In genomic region chr18:57150828-57151227, GRCh38 we compare ENCODE assay signal across 16 cellular contexts. TPM values are rescaled to one million over a fixed set of nuclear protein-coding genes. Genes with fewer than 3 reads are reported as not detected.
DNase-seq lines count a peak whose midpoint lies in the region; ATAC-seq and TF ChIP-seq lines count a peak whose summit lies in the region.
"Had no signal": no experiment of that assay in that cellular context is flagged by ENCODE, and none has a peak within 500 bp of the region (broad histone marks: within the 10 kb centered on the region; RNA-seq: fewer than 3 reads in every experiment).

No MANE protein-coding gene starts in this region.

- no peak for TF ChIP-seq CTCF in smooth muscle cell (IDR thresholded peaks at IDR 0.05; ENCODE audit: borderline replicate concordance, insufficient read depth, poor library complexity, severe bottlenecking)

- no peak overlapping the region for H2AFZ ChIP-seq in smooth muscle cell (ENCODE audit: low read depth)

- no peak for ATAC-seq in SK-N-SH treated with all-trans-retinoic acid at 6 μM for 48 hours
- peak; percentile 40 for ATAC-seq in left colon
- no peak for ATAC-seq in GM18519 (IDR thresholded peaks at IDR 0.05; ENCODE audit: low FRiP score, unreplicated experiment)

- H3K4me2 ChIP-seq in smooth muscle cell: no peak overlapping the region

- no peak overlapping the region for H3K4me3 ChIP-seq in smooth muscle cell

- 30% methylated on average over 7 of the region's 7 CpGs for WGBS in smooth muscle cell (ENCODE audit: low lambda C conversion rate)

- H3K79me2 ChIP-seq in smooth muscle cell (ENCODE audit: low read depth): no peaks in the 10 kb centered on the region

- H3K9me3 ChIP-seq in smooth muscle cell (replicated peaks; ENCODE audit: low read depth): no peaks in the 10 kb centered on the region

- no peaks in the 10 kb centered on the region for H3F3A ChIP-seq in smooth muscle cell (ENCODE audit: low read depth)

- no peaks in the 10 kb centered on the region for H4K20me1 ChIP-seq in smooth muscle cell (ENCODE audit: low read depth)

- H3K27ac ChIP-seq in smooth muscle cell (ENCODE audit: low read depth): no peak overlapping the region

- peaks cover 29% of the 10 kb centered on the region for H3K4me1 ChIP-seq in smooth muscle cell (ENCODE audit: low read depth)

- H3K36me3 ChIP-seq in smooth muscle cell (ENCODE audit: low read depth): no peaks in the 10 kb centered on the region

- intact Hi-C loops in left colon (cut with DNase I, micrococcal nuclease): no loop called here

- H3K27me3 ChIP-seq in smooth muscle cell (ENCODE audit: low read depth): no peaks in the 10 kb centered on the region

- H3K9ac ChIP-seq in smooth muscle cell (ENCODE audit: low read depth): no peak overlapping the region

- DNase-seq in ELF-1 (ENCODE audit: low read depth, low spot score) (peak; percentile 68), NCI-H146 (lab: John Stamatoyannopoulos, UW) (peak; percentile 74), left colon (peak in 1 of 2 donors; percentile 11), DMS79 (lab: John Stamatoyannopoulos, UW) (no peak), germinal center (ENCODE audit: low spot score) (no peak), smooth muscle cell (lab: John Stamatoyannopoulos, UW; ENCODE audit: unreplicated experiment) (no peak)
- DNase-seq: activated CD4-positive, alpha-beta T cell treated with anti-CD3 and anti-CD28 coated beads for 4 hours; activated naive CD4-positive, alpha-beta T cell treated with anti-CD3 and anti-CD28 coated beads for 36 hours; CD4-positive, CD25-positive, alpha-beta regulatory T cell; central memory CD4-positive, alpha-beta T cell; NCI-H510A; stimulated activated CD4-positive, alpha-beta T cell treated with anti-CD3 and anti-CD28 coated beads, Interleukin-1b, Interleukin-23, amount 100 ng/mL, for 48 hours; stimulated activated naive CD4-positive, alpha-beta T cell had no signal

TF ChIP-seq in SK-N-SH treated with all-trans-retinoic acid at 6 μM for 48 hours, 23 proteins besides CTCF, POLR2A, EP300 and RAD21:
- TF ChIP-seq ESRRG (CRISPR knock-in tag; IDR thresholded peaks at IDR 0.05) (no peak), ZNF8 (CRISPR knock-in tag; IDR thresholded peaks at IDR 0.05) (no peak), TCF4 (CRISPR knock-in tag; IDR thresholded peaks at IDR 0.05; ENCODE audit: borderline replicate concordance) (no peak), BACH2 (CRISPR knock-in tag; IDR thresholded peaks at IDR 0.05; ENCODE audit: borderline replicate concordance) (no peak), PPARA (CRISPR knock-in tag; IDR thresholded peaks at IDR 0.05; ENCODE audit: borderline replicate concordance) (no peak), ZNF70 (CRISPR knock-in tag; IDR thresholded peaks at IDR 0.05) (0 out of 2 replicates have a peak, but pooled peaks have one; percentile 34), ZNF565 (CRISPR knock-in tag; conservative IDR thresholded peaks at IDR 0.05; ENCODE audit: low read depth) (no peak), OSR1 (CRISPR knock-in tag; IDR thresholded peaks at IDR 0.05) (no peak)
TF ChIP-seq in SK-N-SH treated with all-trans-retinoic acid at 6 μM for 48 hours: peak in this region for 1.

RNA-seq across cellular contexts. Expression of gene BOD1L2, which starts 3.9 kb away (rescaled TPM):
- total RNA-seq in left colon (not detected), smooth muscle cell (not detected in 2 replicates)
- polyA plus RNA-seq in smooth muscle cell: not detected in 2 replicates
- total RNA-seq: activated naive CD4-positive, alpha-beta T cell treated with anti-CD3 and anti-CD28 coated beads for 36 hours; CD4-positive, CD25-positive, alpha-beta regulatory T cell; kidney epithelial cell had no signal
- polyA plus RNA-seq: CD4-positive, CD25-positive, alpha-beta regulatory T cell had no signal

Comparison
In these comparisons a context has a peak if more than half of its experiments do, and no peak if none do; other contexts are left out.
1. DNase-seq: peak in ELF-1 (single experiment) and NCI-H146 (single experiment); none in DMS79 (single experiment), germinal center (single experiment) and smooth muscle cell (single experiment).